Comparison of ENCODE assay signal across 8 cellular contexts in the genomic region with DNA sequence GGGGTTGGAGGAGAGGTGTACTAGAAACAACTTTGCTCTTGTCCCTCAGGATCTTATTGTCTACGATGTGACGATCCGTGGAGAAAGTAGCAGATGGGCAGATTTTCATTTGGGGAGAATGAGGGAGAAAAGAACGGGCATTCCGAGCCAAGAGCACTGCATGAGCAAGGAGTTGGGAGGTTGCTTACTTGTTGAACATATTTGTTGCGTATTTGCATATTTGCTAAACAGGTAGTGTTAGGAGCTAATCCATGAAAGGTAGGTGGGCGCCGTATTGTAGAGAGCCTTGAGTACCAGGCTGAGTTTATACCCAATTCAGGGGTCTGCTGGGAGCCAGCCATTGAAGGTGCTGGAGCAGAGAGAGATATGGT. TPM values are rescaled to one million over a fixed set of nuclear protein-coding genes. Genes with fewer than 3 reads are reported as not detected.
DNase-seq lines count a peak whose midpoint lies in the region; ATAC-seq and TF ChIP-seq lines count a peak whose summit lies in the region.

No MANE protein-coding gene starts in this region.

- no peak for TF ChIP-seq CTCF in astrocyte of the cerebellum (IDR thresholded peaks at IDR 0.05; ENCODE audit: low read depth, low read length, missing control alignments)
- TF ChIP-seq CTCF in lower leg skin (IDR thresholded peaks at IDR 0.05): no peak
- no peak for TF ChIP-seq CTCF in upper lobe of left lung (IDR thresholded peaks at IDR 0.05)

- no peaks in the 10 kb centered on the region for H3K27me3 Mint-ChIP-seq in activated naive CD4-positive, alpha-beta T cell treated with anti-CD3 and anti-CD28 coated beads for 36 hours (ENCODE audit: low read depth)

- H3K4me3 ChIP-seq in astrocyte of the cerebellum (ENCODE audit: low read depth, low read length) (peak overlapping the region; percentile 74), lower leg skin (ENCODE audit: low read depth, poor library complexity, severe bottlenecking) (peak overlapping the region; percentile 58), upper lobe of left lung (peak overlapping the region; percentile 62 to 86 (median 78))

- CTCF ChIA-PET in activated naive CD4-positive, alpha-beta T cell treated with anti-CD3 and anti-CD28 coated beads for 36 hours (lab: Charles Lee): interaction anchor here (1.9 to 5.2 kb wide), 6 partner anchors 11 to 188 kb away, joined by 4 to 59 read pairs (median 12); a partner anchor contains a TSS

- intact Hi-C loops in activated naive CD4-positive, alpha-beta T cell treated with anti-CD3 and anti-CD28 coated beads for 36 hours (cut with micrococcal nuclease): loop anchor here (1.0 to 5.0 kb wide), 11 partner anchors 11 to 729 kb away; a partner anchor contains a TSS
- intact Hi-C loops in lower leg skin (cut with DNase I; ENCODE audit: low total_unique reads): no loop called here

- no peaks in the 10 kb centered on the region for H3K27me3 ChIP-seq in upper lobe of left lung

- WGBS in lower leg skin, 2 donors: 14 to 19% methylated on average over 8 of the region's 8 CpGs
- 14 to 18% methylated on average over 8 of the region's 8 CpGs for WGBS in upper lobe of left lung, 2 donors

- H3K27ac Mint-ChIP-seq in activated naive CD4-positive, alpha-beta T cell treated with anti-CD3 and anti-CD28 coated beads for 36 hours: peak overlapping the region; percentile 81

- H3K4me1 ChIP-seq in upper lobe of left lung: peaks cover 12 to 22% (median 18%) of the 10 kb centered on the region in 4 donors

- no peak for TF ChIP-seq POLR2A in lower leg skin (IDR thresholded peaks at IDR 0.05)
- TF ChIP-seq POLR2A in upper lobe of left lung (IDR thresholded peaks at IDR 0.05): no peak

- no peak for ATAC-seq in upper lobe of left lung (ENCODE audit: low FRiP score in 2 of 2)
- ATAC-seq in GM21737 (IDR thresholded peaks at IDR 0.05; ENCODE audit: unreplicated experiment): no peak

- peaks cover 28 to 57% (median 46%) of the 10 kb centered on the region in 4 donors for H3K36me3 ChIP-seq in upper lobe of left lung

- peak overlapping the region; percentile 90 for H3K4me3 Mint-ChIP-seq in activated naive CD4-positive, alpha-beta T cell treated with anti-CD3 and anti-CD28 coated beads for 36 hours

- TF ChIP-seq EP300 in upper lobe of left lung (IDR thresholded peaks at IDR 0.05): no peak

- peak overlapping the region; percentile 58 to 81 (median 76) for H3K27ac ChIP-seq in upper lobe of left lung

- H3K9me3 ChIP-seq in upper lobe of left lung: no peaks in the 10 kb centered on the region

- no peaks in the 10 kb centered on the region for H3K9me3 Mint-ChIP-seq in activated naive CD4-positive, alpha-beta T cell treated with anti-CD3 and anti-CD28 coated beads for 36 hours

- H3K4me1 Mint-ChIP-seq in activated naive CD4-positive, alpha-beta T cell treated with anti-CD3 and anti-CD28 coated beads for 36 hours (ENCODE audit: low read depth): peaks cover 40% of the 10 kb centered on the region

- DNase-seq in activated naive CD4-positive, alpha-beta T cell treated with anti-CD3 and anti-CD28 coated beads for 36 hours: no peak
- DNase-seq in activated naive CD4-positive, alpha-beta T cell (lab: John Stamatoyannopoulos, UW): no peak
- no peak for DNase-seq in astrocyte of the cerebellum (ENCODE audit: low read depth)
- no peak for DNase-seq in lower leg skin (ENCODE audit: low spot score in 2 of 2)
- DNase-seq in upper lobe of left lung: no peak
- no peak for DNase-seq in stimulated activated CD4-positive, alpha-beta T cell treated with anti-CD3 and anti-CD28 coated beads, Interleukin-15, amount 100 ng/mL, for 24 hours
- DNase-seq in MV-4-11 (lab: John Stamatoyannopoulos, UW): no peak

- in situ Hi-C loops in astrocyte of the cerebellum (cut with HindIII; ENCODE audit: low sequenced_read_pairs): loop anchor here (5.0 kb wide), 1 partner anchor 88 kb away; no protein-coding TSS in a partner anchor

- H3K36me3 Mint-ChIP-seq in activated naive CD4-positive, alpha-beta T cell treated with anti-CD3 and anti-CD28 coated beads for 36 hours (ENCODE audit: low read depth): peaks cover 41% of the 10 kb centered on the region

RNA-seq across cellular contexts. Expression of a gene that starts 0.5 kb away (rescaled TPM):
- total RNA-seq in activated naive CD4-positive, alpha-beta T cell treated with anti-CD3 and anti-CD28 coated beads for 36 hours: 10 to 100 TPM; 61.3 to 63.6 TPM
- total RNA-seq in lower leg skin: 10 to 100 TPM; 19.1 to 45.0 (median 31.5) TPM
- total RNA-seq in upper lobe of left lung: 100 to 1,000 TPM in 1 of 6 donors, 10 to 100 TPM in 5; 18.2 to 128 (median 32.2) TPM

RNA-seq across cellular contexts. Expression of a gene that starts 0.6 kb away (rescaled TPM):
- 10 to 100 TPM; 28.0 to 28.4 TPM for total RNA-seq in activated naive CD4-positive, alpha-beta T cell treated with anti-CD3 and anti-CD28 coated beads for 36 hours
- total RNA-seq in lower leg skin (10 to 100 TPM; 15.2 to 31.1 (median 20.1) TPM), upper lobe of left lung (10 to 100 TPM; 17.1 to 58.7 (median 24.6) TPM)

RNA-seq across cellular contexts. Expression of a gene that starts 11.8 kb away (rescaled TPM):
- total RNA-seq in activated naive CD4-positive, alpha-beta T cell treated with anti-CD3 and anti-CD28 coated beads for 36 hours: 10 to 100 TPM in 1 of 2 experiments, 1 to 10 TPM in 1; 9.6 to 10.4 TPM
- total RNA-seq in lower leg skin (10 to 100 TPM; 21.2 to 38.2 (median 21.7) TPM), upper lobe of left lung (10 to 100 TPM in 5 of 6 donors, 1 to 10 TPM in 1; 7.3 to 25.7 (median 17.8) TPM)

RNA-seq across cellular contexts. Expression of a gene that starts 11.9 kb away (rescaled TPM):
- total RNA-seq in activated naive CD4-positive, alpha-beta T cell treated with anti-CD3 and anti-CD28 coated beads for 36 hours: 10 to 100 TPM; 14.7 to 15.1 TPM
- 10 to 100 TPM in 2 of 4 donors, 1 to 10 TPM in 2; 7.4 to 21.1 (median 12.3) TPM for total RNA-seq in lower leg skin
- 100 to 1,000 TPM in 1 of 6 donors, 10 to 100 TPM in 5; 21.3 to 153 (median 36.8) TPM for total RNA-seq in upper lobe of left lung

RNA-seq across cellular contexts. Expression of a gene that starts 50.7 kb away (rescaled TPM):
- total RNA-seq in activated naive CD4-positive, alpha-beta T cell treated with anti-CD3 and anti-CD28 coated beads for 36 hours: 10 to 100 TPM; 23.7 to 24.7 TPM
- total RNA-seq in lower leg skin (10 to 100 TPM in 3 of 4 donors, 1 to 10 TPM in 1; 4.4 to 19.4 (median 17.4) TPM), upper lobe of left lung (10 to 100 TPM; 21.1 to 46.1 (median 31.7) TPM)
